ENCODE assay signal across 8 cellular contexts in genomic region chr2:169572821-169573159, GRCh38. TPM values are rescaled to one million over a fixed set of nuclear protein-coding genes. Genes with fewer than 3 reads are reported as not detected.
DNase-seq lines count a peak whose midpoint lies in the region; TF ChIP-seq lines count a peak whose summit lies in the region.

No MANE protein-coding gene starts in this region.

- H3K27me3 ChIP-seq in endocrine pancreas (ENCODE audit: control insufficient read depth, insufficient read depth, low read length) (no peaks in the 10 kb centered on the region), neuron (ENCODE audit: insufficient read depth, low read length) (no peaks in the 10 kb centered on the region), testis (no peaks in the 10 kb centered on the region)

- peak overlapping the region; percentile 85 for H3K27ac ChIP-seq in C4-2B
- peak overlapping the region in 1 of 2 donors; percentile 23 for H3K27ac ChIP-seq in testis

- peak overlapping the region; percentile 33 for H3K9ac ChIP-seq in endocrine pancreas (ENCODE audit: control insufficient read depth, insufficient read depth, low read length)

- DNase-seq in NB4 (ENCODE audit: low read depth), result no peak
- no peak for DNase-seq in RPMI8226
- no peak for DNase-seq in testis
- DNase-seq in NCI-H128 (lab: John Stamatoyannopoulos, UW; ENCODE audit: unreplicated experiment), result no peak
- no peak for DNase-seq in stimulated activated CD4-positive, alpha-beta T cell treated with anti-CD3 and anti-CD28 coated beads, Interleukin-2, amount 100 ng/mL, for 48 hours

- peak overlapping the region; percentile 86 for H2AFZ ChIP-seq in neuron (ENCODE audit: low read depth, low read length)

- TF ChIP-seq POLR2A in NB4 (IDR thresholded peaks at IDR 0.05; ENCODE audit: extremely low read depth, insufficient read length), result no peak
- no peak for TF ChIP-seq POLR2A in testis (IDR thresholded peaks at IDR 0.05)

- TF ChIP-seq CTCF in C4-2B (conservative IDR thresholded peaks at IDR 0.05) (no peak), NB4 (IDR thresholded peaks at IDR 0.05; ENCODE audit: low read depth, low read length) (no peak), testis (IDR thresholded peaks at IDR 0.05) (no peak)

- H3K4me3 ChIP-seq in NB4 (ENCODE audit: low read depth, low read length) (peak overlapping the region; percentile 96), endocrine pancreas (ENCODE audit: control insufficient read depth, insufficient read depth, low read length) (peak overlapping the region; percentile 92), neuron (ENCODE audit: low read length) (peak overlapping the region; percentile 77), testis (peak overlapping the region in 1 of 2 donors; percentile 66)

- 25 to 27% methylated on average over 2 of the region's 2 CpGs for WGBS in testis, 2 donors

- H3K4me1 ChIP-seq in endocrine pancreas (ENCODE audit: control insufficient read depth, insufficient read depth, low read length) (peaks cover 3% of the 10 kb centered on the region), neuron (ENCODE audit: insufficient read depth, low read length) (peaks cover 7% of the 10 kb centered on the region), testis (no peaks in the 10 kb centered on the region)

- H3K9me3 ChIP-seq in endocrine pancreas (ENCODE audit: control insufficient read depth, low read length) (no peaks in the 10 kb centered on the region), neuron (ENCODE audit: low read length) (no peaks in the 10 kb centered on the region), testis (no peaks in the 10 kb centered on the region)

- H3K36me3 ChIP-seq in endocrine pancreas (ENCODE audit: control insufficient read depth, insufficient read depth, low read length), result no peaks in the 10 kb centered on the region
- H3K36me3 ChIP-seq in neuron (ENCODE audit: insufficient read depth, low read length), result no peaks in the 10 kb centered on the region
- no peaks in the 10 kb centered on the region for H3K36me3 ChIP-seq in testis (ENCODE audit: low read depth, missing control alignments)

- intact Hi-C loops in testis (cut with DNase I; ENCODE audit: low total_unique reads), result no loop called here

RNA-seq across cellular contexts. Expression of gene FASTKD1, which starts 0.9 kb away (rescaled TPM):
- 10 to 100 TPM; 31.2 to 40.2 TPM for total RNA-seq in testis
- 24.8 TPM for polyA plus RNA-seq in testis (ENCODE audit: insufficient read depth, low read depth, low replicate concordance)

RNA-seq across cellular contexts. Expression of gene PPIG, which starts 11.4 kb away (rescaled TPM):
- total RNA-seq in testis, result 10 to 100 TPM; 40.8 to 48.0 TPM
- polyA plus RNA-seq in testis (ENCODE audit: insufficient read depth, low read depth, low replicate concordance), result 6.9 TPM
